In genomic region chr12:47356129-47356622, GRCh38 we compare ENCODE assay signal across 1 cellular context.
TF ChIP-seq lines count a peak whose summit lies in the region.

No MANE protein-coding gene starts in this region.

TF ChIP-seq in HepG2, 621 proteins besides CTCF, POLR2A, EP300 and RAD21 (continued from another document):
- TF ChIP-seq HNF1A (IDR thresholded peaks at IDR 0.05; ENCODE audit: low read depth) (no peak), HNF1A (CRISPR knock-in tag; IDR thresholded peaks at IDR 0.05; ENCODE audit: borderline replicate concordance) (no peak), ISL2 (CRISPR knock-in tag; IDR thresholded peaks at IDR 0.05) (no peak), ZNF451 (CRISPR knock-in tag; IDR thresholded peaks at IDR 0.05) (no peak), MED1 (CRISPR knock-in tag; IDR thresholded peaks at IDR 0.05) (no peak), HOXA3 (CRISPR knock-in tag; IDR thresholded peaks at IDR 0.05) (no peak), ZNF333 (CRISPR knock-in tag; IDR thresholded peaks at IDR 0.05; ENCODE audit: borderline replicate concordance) (no peak), ZBTB49 (CRISPR knock-in tag; IDR thresholded peaks at IDR 0.05; ENCODE audit: borderline replicate concordance) (no peak), SNAI1 (CRISPR knock-in tag; IDR thresholded peaks at IDR 0.05; ENCODE audit: borderline replicate concordance) (no peak), WIZ (CRISPR knock-in tag; IDR thresholded peaks at IDR 0.05) (no peak), ZNF30 (CRISPR knock-in tag; IDR thresholded peaks at IDR 0.05) (no peak)
